1 cellular context compared by ENCODE assay signal in the genomic region with DNA sequence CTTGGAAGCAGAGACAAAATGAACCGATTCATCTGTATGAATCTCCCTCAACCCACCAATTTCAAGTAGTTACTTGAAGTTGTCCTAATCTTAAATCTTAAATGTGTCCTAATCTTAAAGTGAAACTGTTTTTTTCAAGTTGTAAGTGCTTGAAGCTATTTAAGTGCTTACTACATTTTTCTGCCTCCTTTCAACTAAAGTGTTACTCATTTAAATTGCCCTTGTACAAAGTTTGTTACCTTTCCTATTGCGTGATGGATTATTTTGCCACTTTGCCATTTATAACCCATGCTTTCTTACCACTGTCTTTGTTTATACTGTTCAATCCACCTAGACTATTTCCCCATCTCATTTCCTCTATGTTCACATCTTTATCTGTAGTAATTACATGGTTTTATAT.
TF ChIP-seq lines count a peak whose summit lies in the region.

No MANE protein-coding gene starts in this region.

TF ChIP-seq in endothelial cell of umbilical vein, 7 proteins besides CTCF, POLR2A, EP300 and RAD21:
- no peak for TF ChIP-seq POLR2AphosphoS5 (IDR thresholded peaks at IDR 0.05; ENCODE audit: insufficient read depth, low read depth, low read length)
- TF ChIP-seq, protein P1, sequence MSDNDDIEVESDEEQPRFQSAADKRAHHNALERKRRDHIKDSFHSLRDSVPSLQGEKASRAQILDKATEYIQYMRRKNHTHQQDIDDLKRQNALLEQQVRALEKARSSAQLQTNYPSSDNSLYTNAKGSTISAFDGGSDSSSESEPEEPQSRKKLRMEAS (IDR thresholded peaks at IDR 0.05; ENCODE audit: insufficient read depth, insufficient read length), result no peak
- no peak for TF ChIP-seq EZH2 (IDR thresholded peaks at IDR 0.05; ENCODE audit: borderline replicate concordance, low read depth, low read length, severe bottlenecking)
- TF ChIP-seq FOS (IDR thresholded peaks at IDR 0.05; ENCODE audit: borderline replicate concordance, insufficient read depth, low read length), result no peak
- no peak for TF ChIP-seq GATA2 (IDR thresholded peaks at IDR 0.05; ENCODE audit: insufficient read depth, insufficient read length, low read depth, low read length)
- TF ChIP-seq MYC (IDR thresholded peaks at IDR 0.05; ENCODE audit: low read depth, low read length), result no peak
- TF ChIP-seq JUN (IDR thresholded peaks at IDR 0.05; ENCODE audit: borderline replicate concordance, insufficient read depth, insufficient read length, low read depth), result no peak
